Comparison of ENCODE assay signal across 11 cellular contexts in genomic region chr4:128525387-128525786, GRCh38.
DNase-seq lines count a peak whose midpoint lies in the region; ATAC-seq, FAIRE-seq and TF ChIP-seq lines count a peak whose summit lies in the region.
"Had no signal": no experiment of that assay in that cellular context is flagged by ENCODE, and none has a peak within 500 bp of the region (broad histone marks: within the 10 kb centered on the region; RNA-seq: fewer than 3 reads in every experiment).

No MANE protein-coding gene starts in this region.

- H3K36me3 ChIP-seq in bronchial epithelial cell (ENCODE audit: control insufficient read depth, insufficient read depth, low read length): no peaks in the 10 kb centered on the region

- no peak for TF ChIP-seq CTCF in bronchial epithelial cell (IDR thresholded peaks at IDR 0.05; ENCODE audit: insufficient read depth, low read length, severe bottlenecking)

- H3K4me3 ChIP-seq in bronchial epithelial cell (ENCODE audit: low read depth, low read length): no peak overlapping the region
- H3K4me3 ChIP-seq: mucosa of descending colon had no signal

- ATAC-seq in HG03432 (IDR thresholded peaks at IDR 0.05; ENCODE audit: unreplicated experiment) (peak; percentile 52), HG03196 (IDR thresholded peaks at IDR 0.05; ENCODE audit: unreplicated experiment) (no peak), HG03159 (IDR thresholded peaks at IDR 0.05; ENCODE audit: unreplicated experiment) (no peak)

- no peak for FAIRE-seq in bronchial epithelial cell (lab: Jason Lieb, UNC)

- peak; percentile 65 for DNase-seq in EH (ENCODE audit: low read depth)
- DNase-seq in bronchial epithelial cell (ENCODE audit: low read depth): peak; percentile 32
- peak; percentile 50 for DNase-seq in myocyte (ENCODE audit: low read depth)
- DNase-seq in pons (ENCODE audit: low spot score): no peak
- DNase-seq in NCI-H1436 (lab: John Stamatoyannopoulos, UW): no peak
- DNase-seq: DMS79 treated with DMSO at 0.1 percent for 48 hours; effector memory CD4-positive, alpha-beta T cell; mucosa of descending colon had no signal

- no peaks in the 10 kb centered on the region for H3K27me3 ChIP-seq in bronchial epithelial cell (ENCODE audit: control insufficient read depth, insufficient read depth, low read length)

Comparison
In these comparisons a context has a peak if more than half of its experiments do, and no peak if none do; other contexts are left out.
1. DNase-seq: peak in EH (single experiment), bronchial epithelial cell (single experiment) and myocyte (single experiment); none in pons (single experiment) and NCI-H1436 (single experiment).